Comparison of ENCODE assay signal across 8 cellular contexts in genomic region chr19:3783660-3784584, GRCh38. TPM values are rescaled to one million over a fixed set of nuclear protein-coding genes. Genes with fewer than 3 reads are reported as not detected.
DNase-seq lines count a peak whose midpoint lies in the region; ATAC-seq and TF ChIP-seq lines count a peak whose summit lies in the region.

No MANE protein-coding gene starts in this region.

- peak overlapping the region; percentile 55 for H3K4me3 Mint-ChIP-seq in endodermal cell

- CTCF ChIA-PET in HCT116 (lab: Charles Lee) = no interaction called here

- TF ChIP-seq RAD21 in HCT116 (IDR thresholded peaks at IDR 0.05; ENCODE audit: low read depth) = no peak; the same call in 1 of the 2 replicates

- peak; percentile 14 to 51 (median 42); a peak in 4 of 6 replicates for TF ChIP-seq CTCF in HCT116 (IDR thresholded peaks at IDR 0.05 in 2 of 3, conservative IDR thresholded peaks at IDR 0.05 in 1 of 3; ENCODE audit: borderline replicate concordance in 1 of 3, insufficient read depth in 1 of 3, low read depth in 2 of 3, low read length in 2 of 3)
- peak; percentile 70 for TF ChIP-seq CTCF in endodermal cell (conservative IDR thresholded peaks at IDR 0.05)

- intact Hi-C loops in HCT116 (cut with micrococcal nuclease) = no loop called here

- H3K9ac ChIP-seq in HCT116 (ENCODE audit: low read length) (no peak overlapping the region), endodermal cell (ENCODE audit: extremely low read depth, low read length, poor library complexity, severe bottlenecking) (no peak overlapping the region)

- TF ChIP-seq POLR2A in HCT116 (IDR thresholded peaks at IDR 0.05; ENCODE audit: borderline replicate concordance, extremely low read depth, insufficient read depth, insufficient read length) = no peak

- no peak overlapping the region for H3K27ac ChIP-seq in HCT116 (ENCODE audit: low read depth, low read length)
- no peak overlapping the region for H3K27ac ChIP-seq in endodermal cell (ENCODE audit: low read depth, low read length)

- DNase-seq in HCT116 (ENCODE audit: low read depth, low spot score) = no peak
- DNase-seq in activated CD4-positive, alpha-beta T cell treated with anti-CD3 and anti-CD28 coated beads for 4 hours = peak; percentile 37 to 45
- peak; percentile 86 for DNase-seq in endodermal cell
- peak; percentile 39 to 41 for DNase-seq in stimulated activated CD4-positive, alpha-beta T cell treated with anti-CD3 and anti-CD28 coated beads, Interleukin-4, amount 100 ng/mL, for 4 hours
- DNase-seq in DMS 273 treated with DMSO at 0.1 percent for 48 hours (lab: John Stamatoyannopoulos, UW) = no peak
- no peak for DNase-seq in cortex of kidney (lab: John Stamatoyannopoulos, UW)
- no peak for DNase-seq in T1000 (lab: John Stamatoyannopoulos, UW)
- DNase-seq in NCI-H2081 (lab: John Stamatoyannopoulos, UW) = no peak

- RAD21 ChIA-PET in HCT116 (lab: Charles Lee; ENCODE audit: low non-redundant PET in 1 of 2, low total read pairs in 2 of 2, uncharacterized antibody in 2 of 2, unreplicated experiment in 2 of 2) = no interaction called here

- no peaks in the 10 kb centered on the region for H3K4me1 Mint-ChIP-seq in endodermal cell

- H3K27me3 ChIP-seq in HCT116 (ENCODE audit: insufficient read depth, low read length) = no peaks in the 10 kb centered on the region
- peaks cover 30% of the 10 kb centered on the region for H3K27me3 ChIP-seq in endodermal cell (ENCODE audit: control insufficient read depth, insufficient read depth, low read length, poor library complexity, severe bottlenecking)

- H3K36me3 ChIP-seq in HCT116 (ENCODE audit: control insufficient read depth in 1 of 2, insufficient read depth in 2 of 2, low read length in 2 of 2) = no peaks in the 10 kb centered on the region
- H3K36me3 ChIP-seq in endodermal cell (ENCODE audit: control insufficient read depth, insufficient read depth, low read length) = no peaks in the 10 kb centered on the region

- peak; percentile 57 for ATAC-seq in HCT116

- H3K9me3 ChIP-seq in HCT116 (ENCODE audit: control insufficient read depth in 1 of 2, insufficient read depth in 1 of 2, low read depth in 1 of 2, low read length in 2 of 2) (peaks cover 9 to 21% of the 10 kb centered on the region in 2 experiments; a peak in 3 of 4 replicates), endodermal cell (ENCODE audit: control insufficient read depth, low read length) (peaks cover 20% of the 10 kb centered on the region)

- peaks cover 9% of the 10 kb centered on the region for H3K36me3 Mint-ChIP-seq in endodermal cell (ENCODE audit: low read depth)

- POLR2A ChIA-PET in HCT116 (lab: Charles Lee) = interaction anchor here (1.6 kb wide), 1 partner anchor 21 kb away, joined by 4 read pairs; the partner anchor contains the start of gene MRPL54

- H3K27ac Mint-ChIP-seq in endodermal cell = no peak overlapping the region

- H3K9me2 ChIP-seq in HCT116 (ENCODE audit: insufficient read depth) = no peaks in the 10 kb centered on the region

- H3K4me3 ChIP-seq in HCT116 (replicated peaks in 1 of 2; ENCODE audit: low read depth in 1 of 2, low read length in 2 of 2) (no peak overlapping the region), endodermal cell (ENCODE audit: low read length) (no peak overlapping the region)

- no peak overlapping the region for H2AFZ ChIP-seq in HCT116 (ENCODE audit: low read depth, low read length, poor library complexity, severe bottlenecking)

- H3K4me2 ChIP-seq in HCT116 (ENCODE audit: low read length) = no peak overlapping the region

- H3K4me1 ChIP-seq in HCT116 (ENCODE audit: control insufficient read depth in 1 of 2, insufficient read depth in 2 of 2, low read length in 2 of 2) (no peaks in the 10 kb centered on the region), endodermal cell (ENCODE audit: control insufficient read depth, insufficient read depth, low read length) (no peaks in the 10 kb centered on the region)

- BruUV-seq in HCT116 (replicated peaks; lab: Mats Ljungman, UMichigan) = no TSS peak

- H3K27me3 Mint-ChIP-seq in endodermal cell (ENCODE audit: insufficient read depth) = peaks cover 51% of the 10 kb centered on the region

- 61 to 76% methylated on average over 26 to 49 of the region's 49 CpGs for WGBS in endodermal cell (ENCODE audit: insufficient coverage in 1 of 2, insufficient read length in 1 of 2), 2 experiments

- H3K79me2 ChIP-seq in HCT116 (ENCODE audit: insufficient read depth, low read length) = no peaks in the 10 kb centered on the region

- H3K9me3 Mint-ChIP-seq in endodermal cell = peaks cover 21% of the 10 kb centered on the region

- no peaks in the 10 kb centered on the region for H4K20me1 ChIP-seq in HCT116 (ENCODE audit: insufficient read depth)

TF ChIP-seq in HCT116, 20 proteins besides CTCF, POLR2A, EP300 and RAD21:
- TF ChIP-seq YY1 (IDR thresholded peaks at IDR 0.05; ENCODE audit: extremely low read depth, insufficient replicate concordance, low read depth, low read length) = no peak
- TF ChIP-seq SRF (IDR thresholded peaks at IDR 0.05; ENCODE audit: low read depth) = no peak
- TF ChIP-seq SP1 (IDR thresholded peaks at IDR 0.05; ENCODE audit: low read depth) = no peak
- TF ChIP-seq CEBPB (IDR thresholded peaks at IDR 0.05; ENCODE audit: low read depth) = no peak
- TF ChIP-seq, protein P1, sequence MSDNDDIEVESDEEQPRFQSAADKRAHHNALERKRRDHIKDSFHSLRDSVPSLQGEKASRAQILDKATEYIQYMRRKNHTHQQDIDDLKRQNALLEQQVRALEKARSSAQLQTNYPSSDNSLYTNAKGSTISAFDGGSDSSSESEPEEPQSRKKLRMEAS (IDR thresholded peaks at IDR 0.05) = no peak
- TF ChIP-seq FOSL1 (IDR thresholded peaks at IDR 0.05; ENCODE audit: low read depth) = no peak
- TF ChIP-seq REST (IDR thresholded peaks at IDR 0.05; ENCODE audit: low read depth) = no peak
- TF ChIP-seq ZFX (IDR thresholded peaks at IDR 0.05) = no peak
- TF ChIP-seq CBX3 (IDR thresholded peaks at IDR 0.05; ENCODE audit: low read depth) = no peak
- no peak for TF ChIP-seq ELF1 (IDR thresholded peaks at IDR 0.05; ENCODE audit: borderline replicate concordance, low read depth)
- no peak for TF ChIP-seq SIN3A (IDR thresholded peaks at IDR 0.05; ENCODE audit: low read depth)
- no peak for TF ChIP-seq EGR1 (IDR thresholded peaks at IDR 0.05; ENCODE audit: low read depth)

RNA-seq across cellular contexts. Expression of gene MATK, which starts 2.3 kb away (rescaled TPM):
- total RNA-seq in HCT116 (2021; ENCODE audit: unreplicated experiment) = not detected
- polyA plus RNA-seq in HCT116 (2012) = not detected in 2 replicates
- total RNA-seq in endodermal cell = 1 to 10 TPM; 5.7 to 5.8 TPM
- 2.2 TPM for polyA plus RNA-seq in endodermal cell (2013, experiment 1 of 2)
- polyA plus RNA-seq in endodermal cell (2013, experiment 2 of 2) = 1.4 TPM

RNA-seq across cellular contexts. Expression of gene RAX2, which starts 11.9 kb away (rescaled TPM):
- total RNA-seq in HCT116 (2021; ENCODE audit: unreplicated experiment) (not detected), endodermal cell (not detected)
- 0.03 TPM in 1 of 2 replicates, not detected in the other for polyA plus RNA-seq in HCT116 (2012)
- not detected for polyA plus RNA-seq in endodermal cell (2013, experiment 1 of 2)
- polyA plus RNA-seq in endodermal cell (2013, experiment 2 of 2) = not detected

RNA-seq across cellular contexts. Expression of gene MRPL54, which starts 21.4 kb away (rescaled TPM):
- total RNA-seq in HCT116 (2021; ENCODE audit: unreplicated experiment) (67.1 TPM), endodermal cell (10 to 100 TPM; 38.1 to 38.9 TPM)
- polyA plus RNA-seq in HCT116 (2012) = 60.6 and 78.4 TPM in 2 replicates
- polyA plus RNA-seq in endodermal cell (2013, experiment 1 of 2) = 41.9 TPM
- polyA plus RNA-seq in endodermal cell (2013, experiment 2 of 2) = 32.2 TPM

RNA-seq across cellular contexts. Expression of gene APBA3, which starts 22.4 kb away (rescaled TPM):
- total RNA-seq in HCT116 (2021; ENCODE audit: unreplicated experiment) = 29.5 TPM
- polyA plus RNA-seq in HCT116 (2012) = 21.5 and 25.0 TPM in 2 replicates
- total RNA-seq in endodermal cell = 10 to 100 TPM; 27.5 to 42.2 TPM
- polyA plus RNA-seq in endodermal cell (2013, experiment 1 of 2) = 23.5 TPM
- 22.8 TPM for polyA plus RNA-seq in endodermal cell (2013, experiment 2 of 2)

Comparison
In these comparisons a context has a peak if more than half of its experiments do, and no peak if none do; other contexts are left out.
1. DNase-seq: peak in activated CD4-positive, alpha-beta T cell treated with anti-CD3 and anti-CD28 coated beads for 4 hours (2 of 2), endodermal cell (single experiment) and stimulated activated CD4-positive, alpha-beta T cell treated with anti-CD3 and anti-CD28 coated beads, Interleukin-4, amount 100 ng/mL, for 4 hours (2 of 2); none in HCT116 (single experiment), DMS 273 treated with DMSO at 0.1 percent for 48 hours (single experiment), cortex of kidney (single experiment), T1000 (single experiment) and NCI-H2081 (0 of 2).